14 cellular contexts compared by ENCODE assay signal in genomic region chr12:26056335-26056734, GRCh38.
DNase-seq lines count a peak whose midpoint lies in the region; ATAC-seq, FAIRE-seq and TF ChIP-seq lines count a peak whose summit lies in the region.
"Had no signal": no experiment of that assay in that cellular context is flagged by ENCODE, and none has a peak within 500 bp of the region (broad histone marks: within the 10 kb centered on the region; RNA-seq: fewer than 3 reads in every experiment).

No MANE protein-coding gene starts in this region.

- DNase-seq in HepG2 (ENCODE audit: low spot score) = no peak
- DNase-seq in RWPE2 (ENCODE audit: low spot score) = no peak
- peak; percentile 49 for DNase-seq in glomerular visceral epithelial cell (ENCODE audit: extremely low spot score)
- DNase-seq in activated CD4-positive, alpha-beta T cell treated with anti-CD3 and anti-CD28 coated beads for 36 hours = no peak
- no peak for DNase-seq in CD8-positive, alpha-beta T cell
- no peak for DNase-seq in GM19239 (ENCODE audit: insufficient read length, low spot score)
- DNase-seq: amygdala, H7, MV-4-11, retina, T1000 had no signal

- peaks cover 0 to 1% (median 0%) of the 10 kb centered on the region in 4 donors for H3K36me3 ChIP-seq in liver (ENCODE audit: control insufficient read depth in 4 of 4, insufficient read depth in 3 of 4, low read depth in 1 of 4, low read length in 3 of 4)
- no peaks in the 10 kb centered on the region for H3K36me3 ChIP-seq in HepG2 (replicated peaks in 1 of 2; ENCODE audit: control insufficient read depth in 1 of 2, insufficient read depth in 2 of 2, low read length in 2 of 2)
- no peaks in the 10 kb centered on the region for H3K36me3 ChIP-seq in RWPE2 (ENCODE audit: low read depth)
- no peaks in the 10 kb centered on the region for H3K36me3 ChIP-seq in CD8-positive, alpha-beta T cell (ENCODE audit: insufficient read depth, low read length)

- no peak overlapping the region for H3K4me2 ChIP-seq in HepG2 (ENCODE audit: low read depth, low read length)

- H3K9me3 ChIP-seq in liver (ENCODE audit: control insufficient read depth in 4 of 4, low read length in 3 of 4) (no peaks in the 10 kb centered on the region), HepG2 (ENCODE audit: low read length) (no peaks in the 10 kb centered on the region), RWPE2 (ENCODE audit: severe bottlenecking) (no peaks in the 10 kb centered on the region)
- no peaks in the 10 kb centered on the region for H3K9me3 ChIP-seq in CD8-positive, alpha-beta T cell (ENCODE audit: low read length)

- no peak overlapping the region for H2AFZ ChIP-seq in HepG2 (ENCODE audit: low read length)

- CTCF ChIA-PET in HepG2 (lab: Yijun Ruan, JAX; ENCODE audit: low intra/inter-chr PET ratio, low total read pairs) = no interaction called here
- CTCF ChIA-PET in activated CD4-positive, alpha-beta T cell treated with anti-CD3 and anti-CD28 coated beads for 36 hours (lab: Charles Lee) = interaction anchor here (0.8 to 1.3 kb wide), 4 partner anchors 15 to 901 kb away, joined by 3 to 4 read pairs (median 3); no protein-coding TSS in a partner anchor
- CTCF ChIA-PET in CD8-positive, alpha-beta T cell (lab: Charles Lee) = no interaction called here

- FAIRE-seq in HepG2 (lab: Jason Lieb, UNC) (no peak), GM19239 (lab: Jason Lieb, UNC) (no peak)

- H3K9ac ChIP-seq in liver (ENCODE audit: low read depth in 1 of 2, low read length in 2 of 2) (no peak overlapping the region), HepG2 (ENCODE audit: insufficient read depth, low read depth, low read length) (no peak overlapping the region)

- H3K27ac ChIP-seq in liver (ENCODE audit: low read depth in 1 of 2, low read length in 2 of 2) = no peak overlapping the region
- H3K27ac ChIP-seq in HepG2 (ENCODE audit: extremely low read length, insufficient read depth, low read length) = no peak overlapping the region
- H3K27ac ChIP-seq in RWPE2 (ENCODE audit: poor library complexity, severe bottlenecking) = no peak overlapping the region
- no peak overlapping the region for H3K27ac ChIP-seq in CD8-positive, alpha-beta T cell (ENCODE audit: low read depth, low read length)

- TF ChIP-seq CTCF in liver (IDR thresholded peaks at IDR 0.05; ENCODE audit: low read depth, low read length, missing input control) = no peak
- TF ChIP-seq CTCF in HepG2 (CRISPR knock-in tag; IDR thresholded peaks at IDR 0.05) = no peak
- TF ChIP-seq CTCF in RWPE2 (IDR thresholded peaks at IDR 0.05; ENCODE audit: poor library complexity, severe bottlenecking) = no peak
- no peak for TF ChIP-seq CTCF in CD8-positive, alpha-beta T cell (IDR thresholded peaks at IDR 0.05)

- no peak overlapping the region for H3K4me3 Mint-ChIP-seq in activated CD4-positive, alpha-beta T cell treated with anti-CD3 and anti-CD28 coated beads for 36 hours
- H3K4me3 Mint-ChIP-seq in CD8-positive, alpha-beta T cell = no peak overlapping the region
- H3K4me3 Mint-ChIP-seq: memory B cell had no signal

- ATAC-seq in HepG2 = no peak
- ATAC-seq in RWPE2 (ENCODE audit: low read depth) = peak; percentile 23; the same call in 1 of the 3 replicates
- ATAC-seq in HG02588 (IDR thresholded peaks at IDR 0.05; ENCODE audit: unreplicated experiment) = no peak
- ATAC-seq in activated CD4-positive, alpha-beta T cell treated with anti-CD3 and anti-CD28 coated beads for 36 hours = no peak
- no peak for ATAC-seq in CD8-positive, alpha-beta T cell

- no peaks in the 10 kb centered on the region for H4K20me1 ChIP-seq in HepG2 (ENCODE audit: insufficient read depth, low read length)

- no peaks in the 10 kb centered on the region for H3K4me1 ChIP-seq in liver (ENCODE audit: control insufficient read depth in 4 of 4, insufficient read depth in 4 of 4, low read length in 3 of 4)
- H3K4me1 ChIP-seq in HepG2 (ENCODE audit: insufficient read depth, low read length) = no peaks in the 10 kb centered on the region
- H3K4me1 ChIP-seq in RWPE2 (ENCODE audit: insufficient read depth, poor library complexity, severe bottlenecking) = no peaks in the 10 kb centered on the region
- H3K4me1 ChIP-seq in CD8-positive, alpha-beta T cell (ENCODE audit: insufficient read depth, low read length) = no peaks in the 10 kb centered on the region

- H3K27me3 ChIP-seq in liver (ENCODE audit: control insufficient read depth in 4 of 4, insufficient read depth in 4 of 4, low read length in 3 of 4) (no peaks in the 10 kb centered on the region), HepG2 (ENCODE audit: control insufficient read depth in 1 of 2, insufficient read depth in 2 of 2, low read length in 2 of 2) (no peaks in the 10 kb centered on the region), RWPE2 (ENCODE audit: insufficient read depth, poor library complexity, severe bottlenecking) (no peaks in the 10 kb centered on the region)
- no peaks in the 10 kb centered on the region for H3K27me3 ChIP-seq in CD8-positive, alpha-beta T cell (ENCODE audit: insufficient read depth, low read length)

- POLR2A ChIA-PET in HepG2 (lab: Yijun Ruan, JAX) = no interaction called here
- POLR2A ChIA-PET in activated CD4-positive, alpha-beta T cell treated with anti-CD3 and anti-CD28 coated beads for 36 hours (lab: Charles Lee) = interaction anchor here (0.6 kb wide), 1 partner anchor 9 kb away, joined by 3 read pairs; no protein-coding TSS in a partner anchor
- POLR2A ChIA-PET in CD8-positive, alpha-beta T cell (lab: Charles Lee) = no interaction called here

- TF ChIP-seq EP300 in HepG2 (IDR thresholded peaks at IDR 0.05; ENCODE audit: low read depth in 2 of 2, low read length in 2 of 2) = no peak
- TF ChIP-seq EP300 in HepG2 (CRISPR knock-in tag; IDR thresholded peaks at IDR 0.05; ENCODE audit: borderline replicate concordance) = no peak

- no peak overlapping the region for H3K4me3 ChIP-seq in liver (ENCODE audit: low read depth in 1 of 3, low read length in 3 of 3)
- no peak overlapping the region for H3K4me3 ChIP-seq in HepG2 (replicated peaks in 1 of 3; ENCODE audit: insufficient read depth in 1 of 3, low read depth in 2 of 3, low read length in 3 of 3)
- H3K4me3 ChIP-seq in RWPE2 (ENCODE audit: severe bottlenecking) = no peak overlapping the region
- no peak overlapping the region for H3K4me3 ChIP-seq in CD8-positive, alpha-beta T cell (ENCODE audit: low read depth, low read length)

- in situ Hi-C loops in HepG2 (cut with HindIII; ENCODE audit: extremely low pct_ligation_motif_present, low pct_unique_long_range_greater_than_20kb) = no loop called here

- TF ChIP-seq RAD21 in liver (IDR thresholded peaks at IDR 0.05) = peak in 1 of 2 donors; percentile 19
- no peak for TF ChIP-seq RAD21 in HepG2 (CRISPR knock-in tag; IDR thresholded peaks at IDR 0.05)

- peaks cover 6% of the 10 kb centered on the region for H3K27me3 Mint-ChIP-seq in activated CD4-positive, alpha-beta T cell treated with anti-CD3 and anti-CD28 coated beads for 36 hours
- H3K27me3 Mint-ChIP-seq in CD8-positive, alpha-beta T cell (ENCODE audit: low read depth) = peaks cover 4% of the 10 kb centered on the region
- H3K27me3 Mint-ChIP-seq: memory B cell had no signal

- 27% methylated on average over 1 of the region's 1 CpG for WGBS in liver
- WGBS in HepG2 (ENCODE audit: low lambda C conversion rate) = 57% methylated on average over 1 of the region's 1 CpG

- H3K36me3 Mint-ChIP-seq in activated CD4-positive, alpha-beta T cell treated with anti-CD3 and anti-CD28 coated beads for 36 hours (ENCODE audit: low read depth) = no peaks in the 10 kb centered on the region
- H3K36me3 Mint-ChIP-seq in CD8-positive, alpha-beta T cell = no peaks in the 10 kb centered on the region
- H3K36me3 Mint-ChIP-seq: memory B cell had no signal

- no peak for TF ChIP-seq POLR2A in HepG2 (IDR thresholded peaks at IDR 0.05; ENCODE audit: insufficient read depth in 1 of 2, low read depth in 2 of 2, low read length in 2 of 2)

- intact Hi-C loops in HepG2 (cut with micrococcal nuclease; ENCODE audit: unreplicated experiment) = no loop called here
- intact Hi-C loops in activated CD4-positive, alpha-beta T cell treated with anti-CD3 and anti-CD28 coated beads for 36 hours (cut with DNase I, micrococcal nuclease) = no loop called here
- intact Hi-C loops in CD8-positive, alpha-beta T cell (cut with DNase I, micrococcal nuclease) = no loop called here

- H3K9me3 Mint-ChIP-seq in activated CD4-positive, alpha-beta T cell treated with anti-CD3 and anti-CD28 coated beads for 36 hours (ENCODE audit: low read depth) = no peaks in the 10 kb centered on the region
- no peaks in the 10 kb centered on the region for H3K9me3 Mint-ChIP-seq in CD8-positive, alpha-beta T cell
- H3K9me3 Mint-ChIP-seq: memory B cell had no signal

- H3K4me1 Mint-ChIP-seq in activated CD4-positive, alpha-beta T cell treated with anti-CD3 and anti-CD28 coated beads for 36 hours = peaks cover 3% of the 10 kb centered on the region
- H3K4me1 Mint-ChIP-seq in CD8-positive, alpha-beta T cell (ENCODE audit: low read depth) = no peaks in the 10 kb centered on the region

- H3K79me2 ChIP-seq in HepG2 (ENCODE audit: insufficient read depth, low read length) = no peaks in the 10 kb centered on the region

- no TSS peak for BruUV-seq in HepG2 (replicated peaks; lab: Mats Ljungman, UMichigan)

- no peak overlapping the region for H3K27ac Mint-ChIP-seq in activated CD4-positive, alpha-beta T cell treated with anti-CD3 and anti-CD28 coated beads for 36 hours
- H3K27ac Mint-ChIP-seq in CD8-positive, alpha-beta T cell = no peak overlapping the region
- H3K27ac Mint-ChIP-seq: memory B cell had no signal

TF ChIP-seq in HepG2, 621 proteins besides CTCF, POLR2A, EP300 and RAD21 (continues in another document):
- TF ChIP-seq ZNF383 (CRISPR knock-in tag; IDR thresholded peaks at IDR 0.05; ENCODE audit: borderline replicate concordance) = no peak
- TF ChIP-seq TP53 (CRISPR knock-in tag; conservative IDR thresholded peaks at IDR 0.05) = no peak
- TF ChIP-seq CHD2 (IDR thresholded peaks at IDR 0.05; ENCODE audit: low read depth, low read length) = no peak
- TF ChIP-seq FOXK2 (IDR thresholded peaks at IDR 0.05) = no peak
- no peak for TF ChIP-seq HNF1B (CRISPR knock-in tag; IDR thresholded peaks at IDR 0.05)
- TF ChIP-seq BHLHE40 (IDR thresholded peaks at IDR 0.05; ENCODE audit: low read length) = no peak
- TF ChIP-seq ZNF775 (CRISPR knock-in tag; IDR thresholded peaks at IDR 0.05; ENCODE audit: borderline replicate concordance) = no peak
